ENCODE assay signal across 9 cellular contexts in the genomic region with DNA sequence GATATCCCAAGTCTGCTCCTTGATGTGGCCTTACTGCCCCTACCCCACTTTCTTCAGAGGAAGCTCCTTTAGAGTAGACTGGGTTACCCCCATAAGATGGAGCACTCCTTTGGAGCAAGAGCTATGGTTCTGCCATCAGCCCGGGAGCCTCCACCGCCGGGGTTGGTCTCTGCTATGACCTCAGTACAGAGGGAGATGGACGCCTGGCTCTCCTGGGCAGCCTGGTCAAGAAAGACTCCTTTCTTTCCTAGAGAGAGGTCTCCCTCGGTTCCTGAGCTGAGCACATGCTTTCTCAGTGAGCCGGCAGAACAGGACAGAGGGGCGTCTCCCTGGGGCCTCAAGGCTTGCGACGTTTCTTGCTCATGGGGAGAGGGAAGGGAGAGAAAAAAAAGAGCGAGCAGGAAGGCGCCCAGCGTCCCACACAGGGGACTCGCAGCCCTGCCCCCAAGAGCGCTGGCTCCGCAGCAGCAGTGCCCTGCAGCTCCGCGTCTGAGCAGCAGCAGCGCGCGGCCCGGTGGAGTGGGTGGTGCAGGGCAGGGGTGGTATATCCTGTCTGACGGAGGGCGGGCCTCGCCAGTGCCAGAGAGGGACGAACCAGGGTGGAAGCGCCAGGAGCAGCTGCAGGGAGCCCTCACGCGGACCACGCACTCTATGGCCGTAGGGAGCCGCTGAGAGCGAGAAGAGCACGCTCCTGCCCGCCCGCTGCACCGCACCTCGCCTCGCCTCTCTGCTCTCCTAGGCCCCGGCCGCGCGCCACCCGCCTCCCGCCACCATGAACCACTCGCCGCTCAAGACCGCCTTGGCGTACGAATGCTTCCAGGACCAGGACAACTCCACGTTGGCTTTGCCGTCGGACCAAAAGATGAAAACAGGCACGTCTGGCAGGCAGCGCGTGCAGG. TPM values are rescaled to one million over a fixed set of nuclear protein-coding genes. Genes with fewer than 3 reads are reported as not detected.
DNase-seq lines count a peak whose midpoint lies in the region; ATAC-seq, FAIRE-seq and TF ChIP-seq lines count a peak whose summit lies in the region.
"Had no signal": no experiment of that assay in that cellular context is flagged by ENCODE, and none has a peak within 500 bp of the region (broad histone marks: within the 10 kb centered on the region; RNA-seq: fewer than 3 reads in every experiment).

PKP1 (plus strand) TSS at position 576 of the 899 bp plus-strand sequence; CDS start at position 773, 197 bp downstream.

- peak within 1 kb of the TSS; percentile 78 for H3K4me2 ChIP-seq in hepatocyte

- H2AFZ ChIP-seq in hepatocyte: peak within 1 kb of the TSS; percentile 39

- DNase-seq in HFF-Myc (ENCODE audit: extremely low read depth, low read depth): no peak
- peak; percentile 65 for DNase-seq in hepatocyte (ENCODE audit: low spot score)
- DNase-seq in stimulated activated CD4-positive, alpha-beta T cell treated with anti-CD3 and anti-CD28 coated beads, Interleukin-2, amount 100 ng/mL, for 48 hours: peak; percentile 3 to 15
- DNase-seq in RCC 7860 (ENCODE audit: low spot score): no peak
- no peak for DNase-seq in HAP-1 (ENCODE audit: low spot score in 2 of 2)

- H3K27me3 ChIP-seq in hepatocyte (peaks cover 4% of the 10 kb centered on the region), HAP-1 (ENCODE audit: low read depth) (peaks cover 22% of the 10 kb centered on the region)

- H3K4me1 Mint-ChIP-seq in activated T-helper 17 cell treated with anti-CD3 and anti-CD28 coated beads, Interleukin-2, amount 50 U/mL, for 72 hours: no peaks in the 10 kb centered on the region

- ATAC-seq in activated T-helper 17 cell treated with anti-CD3 and anti-CD28 coated beads, Interleukin-2, amount 50 U/mL, for 72 hours (replicated peaks): peak; percentile 56
- ATAC-seq in GM19452 (IDR thresholded peaks at IDR 0.05; ENCODE audit: unreplicated experiment): no peak
- ATAC-seq in GM21786 (IDR thresholded peaks at IDR 0.05; ENCODE audit: unreplicated experiment): no peak

- H3K4me3 ChIP-seq in HFF-Myc (replicated peaks; ENCODE audit: low read depth, low read length) (peak within 1 kb of the TSS; percentile 12; the same call in 1 of the 2 replicates), hepatocyte (no peak within 1 kb of the TSS), HAP-1 (no peak within 1 kb of the TSS)

- no peak for TF ChIP-seq CTCF in HFF-Myc (IDR thresholded peaks at IDR 0.05; ENCODE audit: low read depth, low read length, missing control alignments)
- no peak for TF ChIP-seq CTCF in hepatocyte (IDR thresholded peaks at IDR 0.05; ENCODE audit: poor library complexity)

- in situ Hi-C loops in HAP-1 (cut with MboI; ENCODE audit: low sequenced_read_pairs): no loop called here

- H4K20me1 ChIP-seq in hepatocyte (ENCODE audit: insufficient read depth, poor library complexity, severe bottlenecking): no peaks in the 10 kb centered on the region

- H3K36me3 Mint-ChIP-seq in activated T-helper 17 cell treated with anti-CD3 and anti-CD28 coated beads, Interleukin-2, amount 50 U/mL, for 72 hours (ENCODE audit: low read depth): no peaks in the 10 kb centered on the region

- H3K4me1 ChIP-seq in hepatocyte (ENCODE audit: insufficient read depth) (peaks cover 6% of the 10 kb centered on the region), HAP-1 (no peaks in the 10 kb centered on the region)

- no peaks in the 10 kb centered on the region for H3K79me2 ChIP-seq in hepatocyte

- H3K27ac ChIP-seq in hepatocyte: no peak within 1 kb of the TSS

- H3K27ac Mint-ChIP-seq in activated T-helper 17 cell treated with anti-CD3 and anti-CD28 coated beads, Interleukin-2, amount 50 U/mL, for 72 hours: no peak within 1 kb of the TSS
- H3K27ac Mint-ChIP-seq: IgD-negative memory B cell had no signal

- no peaks in the 10 kb centered on the region for H3K9me3 Mint-ChIP-seq in activated T-helper 17 cell treated with anti-CD3 and anti-CD28 coated beads, Interleukin-2, amount 50 U/mL, for 72 hours
- H3K9me3 Mint-ChIP-seq: IgD-negative memory B cell had no signal

- no peak for FAIRE-seq in RCC 7860 (lab: Jason Lieb, UNC)

- H3K9me2 ChIP-seq in hepatocyte (replicated peaks; ENCODE audit: insufficient read depth): no peaks in the 10 kb centered on the region

- H3K9me3 ChIP-seq in hepatocyte (ENCODE audit: low read depth) (no peaks in the 10 kb centered on the region), HAP-1 (no peaks in the 10 kb centered on the region)

- 33% methylated on average over 51 of the region's 55 CpGs for WGBS in hepatocyte (ENCODE audit: low lambda C conversion rate, missing lambda C conversion rate)

- peak within 1 kb of the TSS; percentile 17 for H3K4me3 Mint-ChIP-seq in activated T-helper 17 cell treated with anti-CD3 and anti-CD28 coated beads, Interleukin-2, amount 50 U/mL, for 72 hours

- H3K27me3 Mint-ChIP-seq in activated T-helper 17 cell treated with anti-CD3 and anti-CD28 coated beads, Interleukin-2, amount 50 U/mL, for 72 hours: peaks cover 30% of the 10 kb centered on the region

- H3K36me3 ChIP-seq in hepatocyte (replicated peaks; ENCODE audit: insufficient read depth, low read depth): no peaks in the 10 kb centered on the region
- no peaks in the 10 kb centered on the region for H3K36me3 ChIP-seq in HAP-1 (replicated peaks)

RNA-seq across cellular contexts. Expression of gene PKP1, which starts in this region (rescaled TPM):
- not detected for total RNA-seq in activated T-helper 17 cell treated with anti-CD3 and anti-CD28 coated beads, Interleukin-2, amount 50 U/mL, for 72 hours
- 0.20 and 0.33 TPM in 2 replicates for total RNA-seq in hepatocyte
- polyA plus RNA-seq in hepatocyte: 0.04 and 0.11 TPM in 2 replicates
- polyA plus RNA-seq: IgD-negative memory B cell had no signal

Comparison
In these comparisons a context has a peak if more than half of its experiments do, and no peak if none do; other contexts are left out.
1. Peak in ATAC-seq in activated T-helper 17 cell treated with anti-CD3 and anti-CD28 coated beads, Interleukin-2, amount 50 U/mL, for 72 hours; RNA of the gene not detected or under 1 TPM.
2. Peak in DNase-seq and H3K4me2 ChIP-seq in hepatocyte; RNA of the gene not detected or under 1 TPM.
3. DNase-seq: peak in stimulated activated CD4-positive, alpha-beta T cell treated with anti-CD3 and anti-CD28 coated beads, Interleukin-2, amount 100 ng/mL, for 48 hours (2 of 2); none in HFF-Myc (single experiment), RCC 7860 (single experiment) and HAP-1 (0 of 2).